In genomic region chr11:110473666-110474065, GRCh38 we compare ENCODE assay signal across 17 cellular contexts.
"Had no signal": no experiment of that assay in that cellular context is flagged by ENCODE, and none has a peak within 500 bp of the region (broad histone marks: within the 10 kb centered on the region; RNA-seq: fewer than 3 reads in every experiment).

No MANE protein-coding gene starts in this region.

- H3K27me3 ChIP-seq: brain microvascular endothelial cell, esophagus muscularis mucosa, gastrocnemius medialis, right atrium auricular region, thyroid gland, vagina had no signal

- DNase-seq: activated CD4-positive, alpha-beta T cell treated with anti-CD3 and anti-CD28 coated beads for 48 hours; activated CD8-positive, alpha-beta memory T cell treated with anti-CD3 and anti-CD28 coated beads for 24 hours; activated naive CD4-positive, alpha-beta T cell treated with anti-CD3 and anti-CD28 coated beads, Interleukin-2, amount 50 U/mL, for 16 hours; amygdala; brain microvascular endothelial cell; cerebellar nuclear complex; gastrocnemius medialis; kidney; midbrain; posterior cingulate gyrus; small intestine; T-helper 1 cell; thyroid gland had no signal

- H3K36me3 ChIP-seq: brain microvascular endothelial cell, esophagus muscularis mucosa, gastrocnemius medialis, right atrium auricular region, thyroid gland, vagina had no signal

- ATAC-seq: gastrocnemius medialis; stimulated activated effector memory CD8-positive, alpha-beta T cell treated with anti-CD3 and anti-CD28 coated beads, Interleukin-12 subunit alpha, Interleukin-12 subunit beta, amount 100 ng/mL, for 72 hours had no signal

- H3K4me3 ChIP-seq: esophagus muscularis mucosa, gastrocnemius medialis, right atrium auricular region, thyroid gland, vagina had no signal

- H3K4me1 ChIP-seq: thyroid gland, vagina had no signal

- H3K27ac ChIP-seq: brain microvascular endothelial cell, esophagus muscularis mucosa, gastrocnemius medialis, right atrium auricular region, thyroid gland, vagina had no signal

- H3K9me3 ChIP-seq: esophagus muscularis mucosa, gastrocnemius medialis, right atrium auricular region, thyroid gland, vagina had no signal

- FAIRE-seq: kidney, small intestine had no signal
